ENCODE assay signal across 4 cellular contexts in genomic region chr9:7003876-7004275, GRCh38.
"Had no signal": no experiment of that assay in that cellular context is flagged by ENCODE, and none has a peak within 500 bp of the region (broad histone marks: within the 10 kb centered on the region; RNA-seq: fewer than 3 reads in every experiment).

No MANE protein-coding gene starts in this region.

- H3K4me3 ChIP-seq: GM23338 had no signal

- DNase-seq: H9, HCEC 1CT, IMR-90 had no signal

- H2AFZ ChIP-seq: GM23338 had no signal

- ATAC-seq: GM23338 had no signal

- H3K4me3 Mint-ChIP-seq: GM23338, H9 had no signal

- H3K9me3 Mint-ChIP-seq: GM23338, H9 had no signal

- H3K4me2 ChIP-seq: GM23338 had no signal

- H3K27ac Mint-ChIP-seq: GM23338, H9 had no signal

- H3K4me1 Mint-ChIP-seq: H9 had no signal
